ENCODE assay signal across 31 cellular contexts in genomic region chr13:96481482-96481881, GRCh38.
"Had no signal": no experiment of that assay in that cellular context is flagged by ENCODE, and none has a peak within 500 bp of the region (broad histone marks: within the 10 kb centered on the region; RNA-seq: fewer than 3 reads in every experiment).

No MANE protein-coding gene starts in this region.

- H3K27ac ChIP-seq: hepatocyte, left lung, ovary, prostate gland, skin epidermis, stomach, testis, thyroid gland, transverse colon, upper lobe of left lung, vagina had no signal

- H3K4me1 Mint-ChIP-seq: immature natural killer cell; mesothelial cell of epicardium; naive thymus-derived CD4-positive, alpha-beta T cell; neural crest cell; stimulated activated naive B cell treated with anti-CD40 and anti-IgM and Interleukin-4, amounts not matched to agents 10 μg/mL and 1 μg/mL and 100 μg/mL, for 72 hours had no signal

- H3K9me3 ChIP-seq: ovary, prostate gland, testis, thyroid gland, transverse colon, upper lobe of left lung, vagina had no signal

- FAIRE-seq: islet of Langerhans, kidney had no signal

- H3K36me3 ChIP-seq: left lung, ovary, prostate gland, stomach, thyroid gland, transverse colon, upper lobe of left lung, vagina had no signal

- H3K27me3 Mint-ChIP-seq: naive thymus-derived CD4-positive, alpha-beta T cell; natural killer cell treated with Interleukin-12 subunit alpha and Interleukin-12 subunit beta and Interleukin-15 and Interleukin-18, amount 100 ng/mL, for 72 hours; stimulated activated naive B cell treated with anti-CD40 and anti-IgM and Interleukin-4, amounts not matched to agents 10 μg/mL and 1 μg/mL and 100 μg/mL, for 72 hours had no signal

- H3K79me2 ChIP-seq: hepatocyte had no signal

- H3K36me3 Mint-ChIP-seq: immature natural killer cell; mesothelial cell of epicardium; naive thymus-derived CD4-positive, alpha-beta T cell; natural killer cell treated with Interleukin-12 subunit alpha and Interleukin-12 subunit beta and Interleukin-15 and Interleukin-18, amount 100 ng/mL, for 72 hours; stimulated activated naive B cell treated with anti-CD40 and anti-IgM and Interleukin-4, amounts not matched to agents 10 μg/mL and 1 μg/mL and 100 μg/mL, for 72 hours had no signal

- H3K27me3 ChIP-seq: hepatocyte, left lung, ovary, stomach, testis, thyroid gland, transverse colon, upper lobe of left lung, vagina had no signal

- H3K4me1 ChIP-seq: left lung, prostate gland, stomach, testis, thyroid gland, transverse colon, upper lobe of left lung, vagina had no signal

- H2AFZ ChIP-seq: hepatocyte had no signal

- H3K4me3 Mint-ChIP-seq: immature natural killer cell; mesothelial cell of epicardium; naive thymus-derived CD4-positive, alpha-beta T cell; natural killer cell treated with Interleukin-12 subunit alpha and Interleukin-12 subunit beta and Interleukin-15 and Interleukin-18, amount 100 ng/mL, for 72 hours; neural crest cell; stimulated activated naive B cell treated with anti-CD40 and anti-IgM and Interleukin-4, amounts not matched to agents 10 μg/mL and 1 μg/mL and 100 μg/mL, for 72 hours had no signal

- H3K4me3 ChIP-seq: hepatocyte, left lung, lung, ovary, prostate gland, skin epidermis, stomach, testis, thyroid gland, transverse colon, upper lobe of left lung, vagina had no signal

- H3K4me2 ChIP-seq: hepatocyte had no signal

- H3K27ac Mint-ChIP-seq: immature natural killer cell; mesothelial cell of epicardium; naive thymus-derived CD4-positive, alpha-beta T cell; natural killer cell treated with Interleukin-12 subunit alpha and Interleukin-12 subunit beta and Interleukin-15 and Interleukin-18, amount 100 ng/mL, for 72 hours; stimulated activated naive B cell treated with anti-CD40 and anti-IgM and Interleukin-4, amounts not matched to agents 10 μg/mL and 1 μg/mL and 100 μg/mL, for 72 hours had no signal

- ATAC-seq: left colon; left lung; naive thymus-derived CD4-positive, alpha-beta T cell; natural killer cell treated with Interleukin-12 subunit alpha and Interleukin-12 subunit beta and Interleukin-15 and Interleukin-18, amount 100 ng/mL, for 72 hours; right cardiac atrium; sciatic nerve; stimulated activated naive B cell treated with anti-CD40 and anti-IgM and Interleukin-4, amounts not matched to agents 10 μg/mL and 1 μg/mL and 100 μg/mL, for 72 hours; stimulated activated naive CD8-positive, alpha-beta T cell treated with anti-CD3 and anti-CD28 coated beads, Interleukin-15, Interleukin-2, amounts not matched to agents 100 U/mL and 50 U/mL, for 24 hours had no signal

- DNase-seq: immature natural killer cell; kidney; left colon; left lung; mesendoderm; naive thymus-derived CD4-positive, alpha-beta T cell; ovary; posterior cingulate gyrus; retina; right cardiac atrium; stimulated activated CD4-positive, alpha-beta T cell treated with anti-CD3 and anti-CD28 coated beads, Interleukin-12 subunit alpha, Interleukin-12 subunit beta, amount 100 ng/mL, for 4 hours; stimulated activated CD4-positive, alpha-beta T cell treated with anti-CD3 and anti-CD28 coated beads, Interleukin-15, amount 100 ng/mL, for 24 hours; stimulated activated CD4-positive, alpha-beta T cell treated with anti-CD3 and anti-CD28 coated beads, Interleukin-2, amount 100 ng/mL, for 24 hours; stimulated activated CD4-positive, alpha-beta T cell treated with anti-CD3 and anti-CD28 coated beads, Interleukin-4, amount 100 ng/mL, for 1 hour; stimulated activated naive B cell treated with anti-CD40 and anti-IgM and Interleukin-4, amounts not matched to agents 10 μg/mL and 1 μg/mL and 100 μg/mL, for 72 hours; stimulated activated naive CD8-positive, alpha-beta T cell treated with anti-CD3 and anti-CD28 coated beads, Interleukin-15, Interleukin-2, amounts not matched to agents 100 U/mL and 50 U/mL, for 24 hours; stomach; testis; thyroid gland; transverse colon; upper lobe of left lung had no signal

- H3K9me3 Mint-ChIP-seq: neural crest cell had no signal
